Comparison of ENCODE assay signal across 1 cellular context in genomic region chr11:130553306-130553705, GRCh38.
TF ChIP-seq lines count a peak whose summit lies in the region.

No MANE protein-coding gene starts in this region.

TF ChIP-seq in IMR-90, 13 proteins besides CTCF, POLR2A, EP300 and RAD21 (continued from another document):
- TF ChIP-seq, protein P1, sequence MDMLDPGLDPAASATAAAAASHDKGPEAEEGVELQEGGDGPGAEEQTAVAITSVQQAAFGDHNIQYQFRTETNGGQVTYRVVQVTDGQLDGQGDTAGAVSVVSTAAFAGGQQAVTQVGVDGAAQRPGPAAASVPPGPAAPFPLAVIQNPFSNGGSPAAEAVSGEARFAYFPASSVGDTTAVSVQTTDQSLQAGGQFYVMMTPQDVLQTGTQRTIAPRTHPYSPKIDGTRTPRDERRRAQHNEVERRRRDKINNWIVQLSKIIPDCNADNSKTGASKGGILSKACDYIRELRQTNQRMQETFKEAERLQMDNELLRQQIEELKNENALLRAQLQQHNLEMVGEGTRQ (IDR thresholded peaks at IDR 0.05; ENCODE audit: low read depth, low read length) = no peak
TF ChIP-seq in IMR-90: peak in this region for 0.
